Comparison of ENCODE assay signal across 9 cellular contexts in the genomic region with DNA sequence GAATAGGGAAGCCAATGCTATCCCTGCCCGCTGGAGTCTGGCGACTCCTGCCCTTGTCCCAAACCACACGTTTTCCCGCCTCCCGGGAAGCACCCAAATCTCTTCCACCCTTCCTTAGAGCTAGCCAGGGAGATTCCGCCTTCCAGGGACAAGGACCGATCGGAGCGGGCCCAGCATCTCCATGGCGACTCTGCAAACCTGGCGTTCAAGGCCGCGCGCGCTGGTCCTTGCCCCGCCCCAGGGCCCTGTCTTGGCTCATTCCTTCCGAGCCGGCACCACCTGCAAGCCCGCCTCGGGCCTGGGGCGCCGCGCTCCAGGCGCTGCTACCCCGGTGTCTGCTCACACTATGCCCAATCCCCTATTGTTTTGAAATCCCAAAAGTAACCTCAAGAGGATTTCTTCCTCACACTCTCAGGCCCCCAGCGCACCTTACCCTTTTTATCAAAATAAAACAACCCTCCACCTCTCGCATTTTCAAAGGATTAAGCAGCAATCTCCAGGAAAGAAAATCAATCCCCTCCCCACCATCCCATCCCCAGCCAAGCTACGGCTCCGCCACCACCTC. TPM values are rescaled to one million over a fixed set of nuclear protein-coding genes. Genes with fewer than 3 reads are reported as not detected.
A peak's percentile ranks its signal among the peaks of the same experiment; 100 is the strongest.
DNase-seq lines count a peak whose midpoint lies in the region; ATAC-seq, FAIRE-seq and TF ChIP-seq lines count a peak whose summit lies in the region.
"Had no signal": no experiment of that assay in that cellular context is flagged by ENCODE, and none has a peak within 500 bp of the region (broad histone marks: within the 10 kb centered on the region; RNA-seq: fewer than 3 reads in every experiment).

No MANE protein-coding gene starts in this region.

- TF ChIP-seq CTCF in Panc1 (IDR thresholded peaks at IDR 0.05) (no peak), smooth muscle cell (IDR thresholded peaks at IDR 0.05; ENCODE audit: borderline replicate concordance, insufficient read depth, poor library complexity, severe bottlenecking) (no peak), HepG2 (CRISPR knock-in tag; IDR thresholded peaks at IDR 0.05) (no peak)

- no peaks in the 10 kb centered on the region for H3F3A ChIP-seq in smooth muscle cell (ENCODE audit: low read depth)

- peak overlapping the region; percentile 41 to 52 for H3K4me3 ChIP-seq in Panc1 (ENCODE audit: low read depth in 2 of 2, low read length in 2 of 2)
- H3K4me3 ChIP-seq in smooth muscle cell, result peak overlapping the region; percentile 57
- H3K4me3 ChIP-seq in HepG2 (replicated peaks in 1 of 3; ENCODE audit: insufficient read depth in 1 of 3, low read depth in 2 of 3, low read length in 3 of 3), result no peak overlapping the region

- intact Hi-C loops in Panc1 (cut with micrococcal nuclease; ENCODE audit: unreplicated experiment) (no loop called here), head of caudate nucleus (cut with DNase I) (no loop called here), HepG2 (cut with micrococcal nuclease; ENCODE audit: unreplicated experiment) (no loop called here)

- H3K36me3 ChIP-seq in Panc1 (ENCODE audit: control insufficient read depth, insufficient read depth, low read length), result no peaks in the 10 kb centered on the region
- H3K36me3 ChIP-seq in smooth muscle cell (ENCODE audit: low read depth), result no peaks in the 10 kb centered on the region
- no peaks in the 10 kb centered on the region for H3K36me3 ChIP-seq in HepG2 (replicated peaks in 1 of 2; ENCODE audit: control insufficient read depth in 1 of 2, insufficient read depth in 2 of 2, low read length in 2 of 2)

- H2AFZ ChIP-seq in smooth muscle cell (ENCODE audit: low read depth) (no peak overlapping the region), HepG2 (ENCODE audit: low read length) (no peak overlapping the region)

- TF ChIP-seq EP300 in HepG2 (IDR thresholded peaks at IDR 0.05; ENCODE audit: low read depth in 2 of 2, low read length in 2 of 2) (no peak), HepG2 (CRISPR knock-in tag; IDR thresholded peaks at IDR 0.05; ENCODE audit: borderline replicate concordance) (no peak)

- POLR2A ChIA-PET in Panc1 (lab: Charles Lee) (interaction anchor here (0.7 kb wide), 1 partner anchor 130 kb away, joined by 4 read pairs; no protein-coding TSS in a partner anchor), HepG2 (lab: Yijun Ruan, JAX) (no interaction called here)

- no peak for TF ChIP-seq POLR2A in HepG2 (IDR thresholded peaks at IDR 0.05; ENCODE audit: insufficient read depth in 1 of 2, low read depth in 2 of 2, low read length in 2 of 2)

- H3K4me1 ChIP-seq in Panc1 (ENCODE audit: control insufficient read depth, insufficient read depth, low read length) (peaks cover 10% of the 10 kb centered on the region; the same call in 1 of the 2 replicates), smooth muscle cell (ENCODE audit: low read depth) (peaks cover 27% of the 10 kb centered on the region), HepG2 (ENCODE audit: insufficient read depth, low read length) (no peaks in the 10 kb centered on the region)

- H4K20me1 ChIP-seq in smooth muscle cell (ENCODE audit: low read depth) (peaks cover 4% of the 10 kb centered on the region), HepG2 (ENCODE audit: insufficient read depth, low read length) (no peaks in the 10 kb centered on the region)

- peak; percentile 71 for ATAC-seq in Panc1
- ATAC-seq in GM21786 (IDR thresholded peaks at IDR 0.05; ENCODE audit: unreplicated experiment), result no peak
- no peak for ATAC-seq in HepG2

- peaks cover 71% of the 10 kb centered on the region for H3K27me3 ChIP-seq in Panc1 (ENCODE audit: control insufficient read depth, insufficient read depth, low read length)
- H3K27me3 ChIP-seq in smooth muscle cell (ENCODE audit: low read depth), result peaks cover 98% of the 10 kb centered on the region
- peaks cover 8 to 61% of the 10 kb centered on the region in 2 experiments; a peak in 4 of 5 replicates for H3K27me3 ChIP-seq in HepG2 (ENCODE audit: control insufficient read depth in 1 of 2, insufficient read depth in 2 of 2, low read length in 2 of 2)

- H3K4me2 ChIP-seq in smooth muscle cell, result peak overlapping the region; percentile 97
- no peak overlapping the region for H3K4me2 ChIP-seq in HepG2 (ENCODE audit: low read depth, low read length)

- no peak for TF ChIP-seq RAD21 in HepG2 (CRISPR knock-in tag; IDR thresholded peaks at IDR 0.05)

- BruUV-seq in Panc1 (replicated peaks; lab: Mats Ljungman, UMichigan) (no TSS peak), HepG2 (replicated peaks; lab: Mats Ljungman, UMichigan) (no TSS peak)

- WGBS in smooth muscle cell (ENCODE audit: low lambda C conversion rate), result 2% methylated on average over 29 of the region's 29 CpGs
- 37% methylated on average over 29 of the region's 29 CpGs for WGBS in HepG2 (ENCODE audit: low lambda C conversion rate)

- H3K9ac ChIP-seq in smooth muscle cell (ENCODE audit: low read depth) (no peak overlapping the region), HepG2 (ENCODE audit: insufficient read depth, low read depth, low read length) (no peak overlapping the region)

- FAIRE-seq in HepG2 (lab: Jason Lieb, UNC), result no peak
- FAIRE-seq: TTC549 had no signal

- H3K79me2 ChIP-seq in smooth muscle cell (ENCODE audit: low read depth) (no peaks in the 10 kb centered on the region), HepG2 (ENCODE audit: insufficient read depth, low read length) (no peaks in the 10 kb centered on the region)

- H3K27ac ChIP-seq in Panc1 (ENCODE audit: low read length) (no peak overlapping the region), smooth muscle cell (ENCODE audit: low read depth) (no peak overlapping the region), HepG2 (ENCODE audit: extremely low read length, insufficient read depth, low read length) (no peak overlapping the region)

- CTCF ChIA-PET in Panc1 (lab: Charles Lee) (no interaction called here), HepG2 (lab: Yijun Ruan, JAX; ENCODE audit: low intra/inter-chr PET ratio, low total read pairs) (no interaction called here)

- H3K9me3 ChIP-seq in Panc1 (ENCODE audit: control insufficient read depth, insufficient read depth, low read depth, low read length), result no peaks in the 10 kb centered on the region
- H3K9me3 ChIP-seq in smooth muscle cell (replicated peaks; ENCODE audit: low read depth), result no peaks in the 10 kb centered on the region
- no peaks in the 10 kb centered on the region for H3K9me3 ChIP-seq in HepG2 (ENCODE audit: low read length)

- DNase-seq in NCI-H1417 (lab: John Stamatoyannopoulos, UW) (peak in 2 of 3 experiments; percentile 62 to 80), NCI-H1417 treated with DMSO at 0.1 percent for 48 hours (lab: John Stamatoyannopoulos, UW) (no peak), Panc1 (ENCODE audit: low read depth, low spot score) (no peak), head of caudate nucleus (peak in 35 of 42 donors; percentile 16 to 70 (median 46)), smooth muscle cell (lab: John Stamatoyannopoulos, UW; ENCODE audit: unreplicated experiment) (no peak), HepG2 (ENCODE audit: low spot score) (no peak), midbrain (lab: John Stamatoyannopoulos, UW) (no peak)

- in situ Hi-C loops in Panc1 (cut with HindIII; ENCODE audit: low pct_unique_long_range_greater_than_20kb, low sequenced_read_pairs), result no loop called here
- in situ Hi-C loops in HepG2 (cut with HindIII; ENCODE audit: extremely low pct_ligation_motif_present, low pct_unique_long_range_greater_than_20kb), result no loop called here

TF ChIP-seq in HepG2, 621 proteins besides CTCF, POLR2A, EP300 and RAD21 (continues in another document):
- TF ChIP-seq, protein P1, sequence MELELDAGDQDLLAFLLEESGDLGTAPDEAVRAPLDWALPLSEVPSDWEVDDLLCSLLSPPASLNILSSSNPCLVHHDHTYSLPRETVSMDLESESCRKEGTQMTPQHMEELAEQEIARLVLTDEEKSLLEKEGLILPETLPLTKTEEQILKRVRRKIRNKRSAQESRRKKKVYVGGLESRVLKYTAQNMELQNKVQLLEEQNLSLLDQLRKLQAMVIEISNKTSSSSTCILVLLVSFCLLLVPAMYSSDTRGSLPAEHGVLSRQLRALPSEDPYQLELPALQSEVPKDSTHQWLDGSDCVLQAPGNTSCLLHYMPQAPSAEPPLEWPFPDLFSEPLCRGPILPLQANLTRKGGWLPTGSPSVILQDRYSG (CRISPR knock-in tag; IDR thresholded peaks at IDR 0.05), result no peak
- TF ChIP-seq KLF6 (CRISPR knock-in tag; IDR thresholded peaks at IDR 0.05) (no peak), MBD4 (IDR thresholded peaks at IDR 0.05; ENCODE audit: borderline replicate concordance, low read length) (no peak), CENPT (CRISPR knock-in tag; IDR thresholded peaks at IDR 0.05; ENCODE audit: low read depth) (no peak), ZNF773 (CRISPR knock-in tag; IDR thresholded peaks at IDR 0.05; ENCODE audit: borderline replicate concordance) (no peak)

RNA-seq across cellular contexts. Expression of a gene that starts 1.0 kb away (rescaled TPM):
- total RNA-seq in Panc1 (2021; ENCODE audit: unreplicated experiment), result 0.21 TPM
- 0.17 TPM for polyA plus RNA-seq in Panc1 (2012; ENCODE audit: insufficient read length)
- 0.18 and 3.6 TPM in 2 replicates for total RNA-seq in smooth muscle cell
- polyA plus RNA-seq in smooth muscle cell, result 0.07 TPM in 1 of 2 replicates, not detected in the other
- 16.5 and 23.2 TPM in 2 replicates for total RNA-seq in HepG2 (2016; rRNA removed; fragmentation: Illumina TruSeq; extraction: Trizol)
- 1.9 and 2.6 TPM in 2 replicates for total RNA-seq in HepG2 (2016; cell fraction: cytosol; rRNA removed; fragmentation: Illumina TruSeq; extraction: Trizol; ENCODE audit: low read depth)
- 16.3 and 22.3 TPM in 2 replicates for total RNA-seq in HepG2 (2016; cell fraction: insoluble cytoplasmic fraction; rRNA removed; fragmentation: Illumina TruSeq; extraction: Trizol)
- total RNA-seq in HepG2 (2016; cell fraction: membrane; rRNA removed; fragmentation: Illumina TruSeq; extraction: Trizol), result 5.3 and 5.4 TPM in 2 replicates
- total RNA-seq in HepG2 (2016; cell fraction: nucleus; rRNA removed; fragmentation: Illumina TruSeq; extraction: Trizol), result 34.4 and 35.7 TPM in 2 replicates
- polyA plus RNA-seq in HepG2 (2011; rRNA removed), result 43.2 and 47.1 TPM in 2 replicates
- 22.2 and 39.6 TPM in 2 replicates for polyA plus RNA-seq in HepG2 (2011; cell fraction: cytosol; rRNA removed)
- polyA plus RNA-seq in HepG2 (2011; cell fraction: nucleus; rRNA removed), result 29.2 and 40.9 TPM in 2 replicates
- 42.0 and 55.4 TPM in 2 replicates for polyA plus RNA-seq in HepG2 (2012)
- 0.77 and 1.0 TPM in 2 replicates for polyA plus RNA-seq in HepG2 (2016; cell fraction: cytosol; fragmentation: Illumina TruSeq; extraction: Trizol; ENCODE audit: low read depth)
- 5.4 and 6.4 TPM in 2 replicates for polyA plus RNA-seq in HepG2 (2016; cell fraction: insoluble cytoplasmic fraction; fragmentation: Illumina TruSeq; extraction: Trizol; ENCODE audit: low read depth)
- 1.1 and 1.5 TPM in 2 replicates for polyA plus RNA-seq in HepG2 (2016; cell fraction: membrane; fragmentation: Illumina TruSeq; extraction: Trizol; ENCODE audit: low read depth)
- polyA plus RNA-seq in HepG2 (2016; cell fraction: nucleus; fragmentation: Illumina TruSeq; extraction: Trizol; ENCODE audit: insufficient read depth, low read depth), result 15.3 and 15.8 TPM in 2 replicates
- 0.12 and 435 TPM in 2 replicates for polyA minus RNA-seq in HepG2 (2011; rRNA and poly(A)+ RNA removed; ENCODE audit: low replicate concordance)
- 92.0 and 179 TPM in 2 replicates for polyA minus RNA-seq in HepG2 (2011; cell fraction: cytosol; rRNA and poly(A)+ RNA removed)
- 140 and 207 TPM in 2 replicates for polyA minus RNA-seq in HepG2 (2011; cell fraction: nucleus; rRNA and poly(A)+ RNA removed)

Comparison
In these comparisons a context has a peak if more than half of its experiments do, and no peak if none do; other contexts are left out.
1. DNase-seq: peak in NCI-H1417 (2 of 3) and head of caudate nucleus (35 of 42); none in NCI-H1417 treated with DMSO at 0.1 percent for 48 hours (single experiment), Panc1 (single experiment), smooth muscle cell (single experiment), HepG2 (single experiment) and midbrain (single experiment).
2. H3K4me3 ChIP-seq: peak in Panc1 (2 of 2) and smooth muscle cell (single experiment); none in HepG2 (0 of 3).